Comparison of ENCODE assay signal across 19 cellular contexts in genomic region chr6:40903456-40903855, GRCh38.
"Had no signal": no experiment of that assay in that cellular context is flagged by ENCODE, and none has a peak within 500 bp of the region (broad histone marks: within the 10 kb centered on the region; RNA-seq: fewer than 3 reads in every experiment).

No MANE protein-coding gene starts in this region.

- H3K9me3 Mint-ChIP-seq: immature natural killer cell, nephron progenitor cell had no signal

- H3K27ac ChIP-seq: coronary artery, dorsolateral prefrontal cortex, gastroesophageal sphincter, neutrophil, sigmoid colon, skin epidermis, thyroid gland, uterus had no signal

- H3K9me3 ChIP-seq: gastroesophageal sphincter, neutrophil, psoas muscle, right atrium auricular region, sigmoid colon, thyroid gland, uterus had no signal

- H3K27me3 ChIP-seq: dorsolateral prefrontal cortex, gastroesophageal sphincter, neutrophil, right atrium auricular region, sigmoid colon, thyroid gland, uterus had no signal

- H3K36me3 ChIP-seq: gastroesophageal sphincter, neutrophil, right atrium auricular region, sigmoid colon, thyroid gland, uterus had no signal

- H3K4me3 ChIP-seq: coronary artery, dorsolateral prefrontal cortex, gastroesophageal sphincter, psoas muscle, right atrium auricular region, sigmoid colon, skin epidermis, thyroid gland, uterus had no signal

- H3K4me1 ChIP-seq: uterus had no signal

- H3K27ac Mint-ChIP-seq: immature natural killer cell, nephron progenitor cell, type B pancreatic cell had no signal

- H3K4me3 Mint-ChIP-seq: immature natural killer cell; naive thymus-derived CD4-positive, alpha-beta T cell; nephron progenitor cell; type B pancreatic cell had no signal

- DNase-seq: dorsolateral prefrontal cortex; effector CD8-positive, alpha-beta T cell; glutamatergic neuron; immature natural killer cell; left colon; naive thymus-derived CD4-positive, alpha-beta T cell; nephron progenitor cell; psoas muscle; sigmoid colon; stimulated activated naive CD4-positive, alpha-beta T cell; thyroid gland; uterus had no signal

- H3K4me1 Mint-ChIP-seq: immature natural killer cell; naive thymus-derived CD4-positive, alpha-beta T cell; nephron progenitor cell had no signal

- H3K36me3 Mint-ChIP-seq: immature natural killer cell; naive thymus-derived CD4-positive, alpha-beta T cell; type B pancreatic cell had no signal

- ATAC-seq: esophagus mucosa; gastroesophageal sphincter; left colon; naive thymus-derived CD4-positive, alpha-beta T cell; psoas muscle had no signal
